15 cellular contexts compared by ENCODE assay signal in genomic region chr3:31364711-31365110, GRCh38.
DNase-seq lines count a peak whose midpoint lies in the region; ATAC-seq, FAIRE-seq and TF ChIP-seq lines count a peak whose summit lies in the region.
"Had no signal": no experiment of that assay in that cellular context is flagged by ENCODE, and none has a peak within 500 bp of the region (broad histone marks: within the 10 kb centered on the region; RNA-seq: fewer than 3 reads in every experiment).

No MANE protein-coding gene starts in this region.

- no peaks in the 10 kb centered on the region for H3K9me3 ChIP-seq in mesodermal cell (ENCODE audit: control insufficient read depth, low read length)
- no peaks in the 10 kb centered on the region for H3K9me3 ChIP-seq in gastroesophageal sphincter
- H3K9me3 ChIP-seq: tibial nerve had no signal

- DNase-seq in MV-4-11 (lab: John Stamatoyannopoulos, UW), result peak; percentile 30
- peak; percentile 55 for DNase-seq in bronchial epithelial cell (ENCODE audit: low read depth)
- DNase-seq in RKO (ENCODE audit: low spot score), result no peak
- DNase-seq in foreskin melanocyte, result no peak
- no peak for DNase-seq in NCI-H526 (lab: John Stamatoyannopoulos, UW)
- DNase-seq: activated gamma-delta T cell treated with Interleukin-2 at 50 U/mL for 16 hours; Calu3; cerebellar nuclear complex; left colon; naive thymus-derived CD4-positive, alpha-beta T cell; NK-92 treated with Interleukin-12 subunit alpha and Interleukin-12 subunit beta, amount 100 ng/mL, for 24 hours had no signal

- no peak for TF ChIP-seq EP300 in gastroesophageal sphincter (IDR thresholded peaks at IDR 0.05)

- H3K4me3 ChIP-seq in bronchial epithelial cell (ENCODE audit: low read depth, low read length) (no peak overlapping the region), mesodermal cell (ENCODE audit: extremely low read depth, insufficient read depth, low read length, poor library complexity, severe bottlenecking) (no peak overlapping the region), gastroesophageal sphincter (no peak overlapping the region)
- H3K4me3 ChIP-seq: tibial nerve had no signal

- H3K4me1 ChIP-seq in mesodermal cell (ENCODE audit: control insufficient read depth, insufficient read depth, low read length, poor library complexity, severe bottlenecking) (peaks cover 18% of the 10 kb centered on the region), gastroesophageal sphincter (peaks cover 0 to 7% (median 0%) of the 10 kb centered on the region in 3 donors)

- H3K27me3 ChIP-seq in bronchial epithelial cell (ENCODE audit: control insufficient read depth, insufficient read depth, low read length), result no peaks in the 10 kb centered on the region
- no peaks in the 10 kb centered on the region for H3K27me3 ChIP-seq in gastroesophageal sphincter
- H3K27me3 ChIP-seq: tibial nerve had no signal

- TF ChIP-seq CTCF in GM12872 (IDR thresholded peaks at IDR 0.05; ENCODE audit: insufficient read depth, low read depth, low read length) (0 out of 3 replicates have a peak, but pooled peaks have one; percentile 6), bronchial epithelial cell (IDR thresholded peaks at IDR 0.05; ENCODE audit: insufficient read depth, low read length, severe bottlenecking) (no peak), gastroesophageal sphincter (IDR thresholded peaks at IDR 0.05) (no peak)

- H3K27ac ChIP-seq in mesodermal cell (ENCODE audit: low read depth, low read length, severe bottlenecking) (peak overlapping the region; percentile 50), gastroesophageal sphincter (no peak overlapping the region)
- H3K27ac ChIP-seq: tibial nerve had no signal

- no peak for ATAC-seq in gastroesophageal sphincter
- ATAC-seq: left colon; naive thymus-derived CD4-positive, alpha-beta T cell had no signal

- H3K36me3 ChIP-seq in bronchial epithelial cell (ENCODE audit: control insufficient read depth, insufficient read depth, low read length) (no peaks in the 10 kb centered on the region), mesodermal cell (ENCODE audit: control insufficient read depth, insufficient read depth, low read length) (no peaks in the 10 kb centered on the region), gastroesophageal sphincter (no peaks in the 10 kb centered on the region)
- H3K36me3 ChIP-seq: tibial nerve had no signal

- TF ChIP-seq POLR2A in gastroesophageal sphincter (IDR thresholded peaks at IDR 0.05), result no peak

- no peak for FAIRE-seq in bronchial epithelial cell (lab: Jason Lieb, UNC)

Comparison
In these comparisons a context has a peak if more than half of its experiments do, and no peak if none do; other contexts are left out.
1. DNase-seq: peak in MV-4-11 (single experiment) and bronchial epithelial cell (single experiment); none in RKO (single experiment), foreskin melanocyte (single experiment) and NCI-H526 (0 of 2).